9 cellular contexts compared by ENCODE assay signal in the genomic region with DNA sequence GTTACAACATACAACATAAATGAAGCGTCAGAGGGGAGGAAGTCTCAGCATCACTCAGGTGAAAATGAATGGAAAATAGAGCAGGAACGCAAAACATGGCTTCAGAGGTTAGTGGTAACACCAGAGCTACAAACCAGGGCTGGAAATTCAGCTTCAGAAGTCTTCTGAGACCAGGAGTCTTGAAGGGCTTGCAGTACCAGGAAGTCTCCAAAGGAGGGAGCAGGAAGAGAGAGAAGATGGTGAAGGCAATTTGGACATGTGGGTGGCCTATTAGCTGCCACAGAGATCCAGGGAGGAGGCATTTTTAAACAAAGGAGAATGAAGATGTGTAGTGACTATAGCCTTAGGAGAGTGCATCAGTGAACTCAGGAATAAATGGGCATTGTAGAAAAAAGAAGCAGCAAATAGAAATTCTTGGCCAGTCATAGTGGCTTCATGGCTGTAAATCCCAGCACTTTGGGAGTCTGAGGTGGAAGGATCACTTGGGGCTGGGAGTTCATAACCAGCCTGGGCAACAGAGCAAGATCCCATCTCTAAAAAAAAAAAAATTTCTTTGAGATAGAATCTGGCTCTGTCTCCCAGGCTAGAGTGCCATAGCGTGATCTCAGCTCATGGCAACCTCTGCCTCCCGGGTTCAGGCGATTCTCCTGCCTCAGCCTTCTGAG. TPM values are rescaled to one million over a fixed set of nuclear protein-coding genes. Genes with fewer than 3 reads are reported as not detected.
DNase-seq lines count a peak whose midpoint lies in the region; ATAC-seq, FAIRE-seq and TF ChIP-seq lines count a peak whose summit lies in the region.
"Had no signal": no experiment of that assay in that cellular context is flagged by ENCODE, and none has a peak within 500 bp of the region (broad histone marks: within the 10 kb centered on the region; RNA-seq: fewer than 3 reads in every experiment).

No MANE protein-coding gene starts in this region.

- H3K9me3 ChIP-seq in T-helper 17 cell (ENCODE audit: control insufficient read depth, low read length, poor library complexity, severe bottlenecking) (no peaks in the 10 kb centered on the region), lung (ENCODE audit: control insufficient read depth in 2 of 2, insufficient read depth in 1 of 2, low read length in 1 of 2) (no peaks in the 10 kb centered on the region), upper lobe of left lung (no peaks in the 10 kb centered on the region)

- H3K27me3 ChIP-seq in lung (ENCODE audit: control insufficient read depth, insufficient read depth) (no peaks in the 10 kb centered on the region), upper lobe of left lung (no peaks in the 10 kb centered on the region)

- WGBS in lung, 2 donors = 78 to 86% methylated on average over 5 of the region's 5 CpGs
- WGBS in upper lobe of left lung, 2 donors = 79 to 81% methylated on average over 5 of the region's 5 CpGs

- H3K4me3 Mint-ChIP-seq in T-helper 17 cell = no peak overlapping the region
- H3K4me3 Mint-ChIP-seq: dendritic cell treated with granulocyte-macrophage colony-stimulating factor and Interleukin-4, amounts not matched to agents 40 ng/mL and 50 ng/mL, for 4 days had no signal

- FAIRE-seq in H54 (lab: Jason Lieb, UNC) = peak; percentile 90

- DNase-seq in NCI-H2107 treated with DMSO at 0.1 percent for 48 hours (lab: John Stamatoyannopoulos, UW; ENCODE audit: unreplicated experiment) = peak; percentile 55
- no peak for DNase-seq in NCI-H2107 (lab: John Stamatoyannopoulos, UW)
- peak; percentile 65 for DNase-seq in H54 (ENCODE audit: insufficient read length, low spot score)
- DNase-seq in NCI-H1092 treated with DMSO at 0.1 percent for 48 hours (lab: John Stamatoyannopoulos, UW) = peak; percentile 52
- peak in 1 of 3 donors; percentile 15 for DNase-seq in T-helper 17 cell
- peak; percentile 9 for DNase-seq in effector CD8-positive, alpha-beta T cell (lab: John Stamatoyannopoulos, UW)
- DNase-seq in lung (ENCODE audit: low spot score) = peak; percentile 44
- DNase-seq in upper lobe of left lung = peak in 1 of 2 donors; percentile 31

- no peak for TF ChIP-seq POLR2A in H54 (IDR thresholded peaks at IDR 0.05; ENCODE audit: low read depth, low read length)
- TF ChIP-seq POLR2A in upper lobe of left lung (IDR thresholded peaks at IDR 0.05) = no peak

- H3K36me3 Mint-ChIP-seq in T-helper 17 cell (ENCODE audit: low read depth) = peaks cover 2% of the 10 kb centered on the region

- TF ChIP-seq EP300 in upper lobe of left lung (IDR thresholded peaks at IDR 0.05) = no peak

- H3K27me3 Mint-ChIP-seq in T-helper 17 cell = no peaks in the 10 kb centered on the region

- no peaks in the 10 kb centered on the region for H3K4me1 ChIP-seq in lung (ENCODE audit: control insufficient read depth in 2 of 2, insufficient read depth in 2 of 2, low read length in 2 of 2)
- no peaks in the 10 kb centered on the region for H3K4me1 ChIP-seq in upper lobe of left lung

- peak; percentile 45 for TF ChIP-seq CTCF in lung (IDR thresholded peaks at IDR 0.05; ENCODE audit: control extremely low read depth, extremely low read depth)
- peak; percentile 47 to 74 (median 69) for TF ChIP-seq CTCF in upper lobe of left lung (IDR thresholded peaks at IDR 0.05)

- H3K27ac Mint-ChIP-seq in T-helper 17 cell = no peak overlapping the region
- H3K27ac Mint-ChIP-seq: dendritic cell treated with granulocyte-macrophage colony-stimulating factor and Interleukin-4, amounts not matched to agents 40 ng/mL and 50 ng/mL, for 4 days had no signal

- H3K27ac ChIP-seq in lung (ENCODE audit: low read depth in 1 of 2, low read length in 1 of 2) (no peak overlapping the region), upper lobe of left lung (no peak overlapping the region)

- no peak overlapping the region for H3K4me3 ChIP-seq in lung
- H3K4me3 ChIP-seq in upper lobe of left lung = no peak overlapping the region

- H3K36me3 ChIP-seq in lung (ENCODE audit: control insufficient read depth in 2 of 2, insufficient read depth in 2 of 2, low read length in 2 of 2) (no peaks in the 10 kb centered on the region), upper lobe of left lung (no peaks in the 10 kb centered on the region)

- peak; percentile 88 for ATAC-seq in T-helper 17 cell
- peak; percentile 78 for ATAC-seq in lung (ENCODE audit: insufficient read depth, low FRiP score)
- ATAC-seq in upper lobe of left lung (ENCODE audit: low FRiP score in 2 of 2) = peak; percentile 77 to 89

- H3K4me1 Mint-ChIP-seq in T-helper 17 cell = peaks cover 7% of the 10 kb centered on the region

RNA-seq across cellular contexts. Expression of a gene that starts 9.3 kb away (rescaled TPM):
- total RNA-seq in T-helper 17 cell (1 to 10 TPM; 2.2 to 2.8 TPM), lung (10 to 100 TPM in 1 of 2 donors, 1 to 10 TPM in 1; 1.3 to 23.5 TPM), upper lobe of left lung (1 to 10 TPM in 5 of 6 donors, under 1 TPM in 1; 0.55 to 2.0 (median 1.2) TPM)
- under 1 TPM; 0.06 to 0.14 TPM for polyA plus RNA-seq in lung

RNA-seq across cellular contexts. Expression of a gene that starts 23.6 kb away (rescaled TPM):
- 10 to 100 TPM; 22.8 to 28.4 TPM for total RNA-seq in T-helper 17 cell
- 10 to 100 TPM; 23.4 to 34.0 TPM for total RNA-seq in lung
- polyA plus RNA-seq in lung = 10 to 100 TPM in 1 of 2 donors, 1 to 10 TPM in 1; 7.5 to 26.1 TPM
- 10 to 100 TPM; 20.2 to 43.1 (median 35.6) TPM for total RNA-seq in upper lobe of left lung
